11 cellular contexts compared by ENCODE assay signal in genomic region chr21:41164981-41165650, GRCh38. TPM values are rescaled to one million over a fixed set of nuclear protein-coding genes. Genes with fewer than 3 reads are reported as not detected.
DNase-seq lines count a peak whose midpoint lies in the region; ATAC-seq and TF ChIP-seq lines count a peak whose summit lies in the region.
"Had no signal": no experiment of that assay in that cellular context is flagged by ENCODE, and none has a peak within 500 bp of the region (broad histone marks: within the 10 kb centered on the region; RNA-seq: fewer than 3 reads in every experiment).

No MANE protein-coding gene starts in this region.

- H3K27ac ChIP-seq in esophagus (ENCODE audit: low read depth in 2 of 2, low read length in 1 of 2) = peak overlapping the region; percentile 40 to 74

- no peak overlapping the region for H3K4me3 ChIP-seq in esophagus (ENCODE audit: low read depth in 1 of 2, low read length in 2 of 2)

- DNase-seq in DMS53 (lab: John Stamatoyannopoulos, UW) (peak; percentile 67), NCI-H345 treated with DMSO at 0.1 percent for 48 hours (lab: John Stamatoyannopoulos, UW; ENCODE audit: unreplicated experiment) (peak; percentile 12), progenitor cell of endocrine pancreas (ENCODE audit: low spot score, unreplicated experiment) (no peak), HFFc6 (no peak), sciatic nerve (ENCODE audit: low spot score) (no peak)
- DNase-seq: amniotic stem cell, mesenchymal stem cell, NCI-H2081 had no signal

- ATAC-seq in GM18870 (IDR thresholded peaks at IDR 0.05; ENCODE audit: unreplicated experiment) (no peak), sciatic nerve (no peak), GM18520 (IDR thresholded peaks at IDR 0.05; ENCODE audit: unreplicated experiment) (no peak)

- intact Hi-C loops in sciatic nerve (cut with DNase I) = no loop called here

- H3K4me3 Mint-ChIP-seq in progenitor cell of endocrine pancreas (ENCODE audit: low read depth) (peak overlapping the region; percentile 45), HFFc6 (no peak overlapping the region)

- no peaks in the 10 kb centered on the region for H3K9me3 Mint-ChIP-seq in progenitor cell of endocrine pancreas (ENCODE audit: low read depth)
- H3K9me3 Mint-ChIP-seq in HFFc6 = no peaks in the 10 kb centered on the region

- WGBS in esophagus, 2 donors = 44 to 52% methylated on average over 11 of the region's 11 CpGs

- H3K27me3 Mint-ChIP-seq in progenitor cell of endocrine pancreas (peaks cover 41% of the 10 kb centered on the region), HFFc6 (ENCODE audit: insufficient read depth) (peaks cover 18% of the 10 kb centered on the region)

- TF ChIP-seq CTCF in progenitor cell of endocrine pancreas (IDR thresholded peaks at IDR 0.05; ENCODE audit: unreplicated experiment) (no peak), HFFc6 (IDR thresholded peaks at IDR 0.05) (no peak)

- H3K9me3 ChIP-seq in esophagus (ENCODE audit: control insufficient read depth in 2 of 2, insufficient read depth in 1 of 2, low read depth in 1 of 2, low read length in 1 of 2) = no peaks in the 10 kb centered on the region

- H3K4me1 Mint-ChIP-seq in progenitor cell of endocrine pancreas (ENCODE audit: low read depth) (peaks cover 20% of the 10 kb centered on the region), HFFc6 (ENCODE audit: low read depth) (peaks cover 11% of the 10 kb centered on the region)

- no peaks in the 10 kb centered on the region for H3K36me3 ChIP-seq in esophagus (ENCODE audit: control insufficient read depth in 2 of 2, insufficient read depth in 2 of 2, low read length in 1 of 2)

- H3K36me3 Mint-ChIP-seq in progenitor cell of endocrine pancreas (ENCODE audit: insufficient read depth) (no peaks in the 10 kb centered on the region), HFFc6 (ENCODE audit: low read depth) (no peaks in the 10 kb centered on the region)

- H3K27me3 ChIP-seq in esophagus (ENCODE audit: control insufficient read depth in 1 of 2, insufficient read depth in 2 of 2, low read length in 2 of 2) = no peaks in the 10 kb centered on the region

- no peak overlapping the region for H3K27ac Mint-ChIP-seq in progenitor cell of endocrine pancreas
- H3K27ac Mint-ChIP-seq in HFFc6 = no peak overlapping the region

- H3K4me1 ChIP-seq in esophagus (ENCODE audit: control insufficient read depth in 2 of 2, insufficient read depth in 2 of 2, low read length in 1 of 2) = peaks cover 0 to 6% of the 10 kb centered on the region in 2 donors

RNA-seq across cellular contexts. Expression of gene BACE2, which starts 2.8 kb away (rescaled TPM):
- 10 to 100 TPM; 20.4 to 23.2 TPM for polyA plus RNA-seq in esophagus
- total RNA-seq in progenitor cell of endocrine pancreas (13.4 and 15.6 TPM in 2 replicates), sciatic nerve (103 TPM)
- total RNA-seq in HFFc6 (2021; fragmentation: NEBNext Ultra II Directional; extraction: Animal tissue kit (Norgen Biotek cat#: 25700)) = 10 to 100 TPM in 1 of 6 experiments, 1 to 10 TPM in 5; 2.8 to 13.2 (median 3.8) TPM

Comparison
In these comparisons a context has a peak if more than half of its experiments do, and no peak if none do; other contexts are left out.
1. DNase-seq: peak in DMS53 (single experiment) and NCI-H345 treated with DMSO at 0.1 percent for 48 hours (single experiment); none in progenitor cell of endocrine pancreas (single experiment), HFFc6 (single experiment) and sciatic nerve (single experiment).